10 cellular contexts compared by ENCODE assay signal in the genomic region with DNA sequence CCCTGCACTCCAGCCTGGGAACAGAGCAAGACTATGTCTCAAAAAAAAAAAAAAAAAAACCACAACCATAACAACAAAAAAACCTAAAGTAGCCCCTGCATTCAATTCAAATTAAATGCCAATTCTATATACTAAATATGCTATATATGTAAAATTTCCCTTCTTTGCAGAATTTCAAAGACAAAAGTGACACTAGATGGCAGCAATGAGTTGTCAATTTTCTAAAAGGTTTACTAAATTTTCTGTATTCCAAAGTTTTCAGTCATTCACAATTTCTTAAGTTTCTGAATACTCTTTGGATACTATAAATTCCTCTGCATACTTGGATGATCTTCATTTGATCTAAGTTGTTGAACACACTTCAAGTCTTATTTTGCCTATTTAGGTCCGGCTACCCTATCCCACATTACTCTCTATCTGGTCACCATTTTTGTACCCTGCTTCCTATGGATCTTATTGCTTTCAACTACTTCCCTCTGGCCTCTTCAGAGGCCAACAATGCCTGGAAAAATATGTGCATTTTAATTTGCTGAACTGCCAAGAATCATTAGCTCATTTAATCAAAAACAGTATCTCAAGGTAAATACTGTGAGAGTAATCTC. TPM values are rescaled to one million over a fixed set of nuclear protein-coding genes. Genes with fewer than 3 reads are reported as not detected.
DNase-seq lines count a peak whose midpoint lies in the region; ATAC-seq and TF ChIP-seq lines count a peak whose summit lies in the region.
"Had no signal": no experiment of that assay in that cellular context is flagged by ENCODE, and none has a peak within 500 bp of the region (broad histone marks: within the 10 kb centered on the region; RNA-seq: fewer than 3 reads in every experiment).

No MANE protein-coding gene starts in this region.

- no peaks in the 10 kb centered on the region for H3K9me3 ChIP-seq in right atrium auricular region
- no peaks in the 10 kb centered on the region for H3K9me3 ChIP-seq in SK-N-MC (ENCODE audit: low read depth, low read length)
- H3K9me3 ChIP-seq in upper lobe of right lung, result no peaks in the 10 kb centered on the region

- peaks cover 70% of the 10 kb centered on the region for H3K4me1 Mint-ChIP-seq in activated T-cell treated with anti-CD3 and anti-CD28 coated beads, Interleukin-2, amount 50 U/mL, for 4 hours (ENCODE audit: low read depth)

- H3K9ac ChIP-seq in SK-N-MC (ENCODE audit: insufficient read length), result no peak overlapping the region

- ATAC-seq in left cardiac atrium (no peak), upper lobe of right lung (no peak), GM21447 (IDR thresholded peaks at IDR 0.05; ENCODE audit: unreplicated experiment) (no peak)
- no peak for ATAC-seq in stimulated activated naive CD8-positive, alpha-beta T cell treated with anti-CD3 and anti-CD28 coated beads, Interleukin-15, Interleukin-2, amounts not matched to agents 100 U/mL and 50 U/mL, for 24 hours
- no peak for ATAC-seq in activated T-cell treated with anti-CD3 and anti-CD28 coated beads, Interleukin-2, amount 50 U/mL, for 4 hours

- DNase-seq in right atrium auricular region (ENCODE audit: low spot score) (no peak), left cardiac atrium (no peak), SK-N-MC (ENCODE audit: low read depth, low spot score) (no peak), fibroblast of villous mesenchyme (ENCODE audit: low read depth) (peak; percentile 29), upper lobe of right lung (no peak)
- no peak for DNase-seq in stimulated activated naive CD8-positive, alpha-beta T cell treated with anti-CD3 and anti-CD28 coated beads, Interleukin-15, Interleukin-2, amounts not matched to agents 100 U/mL and 50 U/mL, for 24 hours
- DNase-seq in activated T-cell treated with anti-CD3 and anti-CD28 coated beads, Interleukin-2, amount 50 U/mL, for 4 hours, result no peak
- DNase-seq: NCI-H2029 treated with DMSO at 0.1 percent for 48 hours had no signal

- peaks cover 21% of the 10 kb centered on the region for H3K36me3 ChIP-seq in right atrium auricular region
- H3K36me3 ChIP-seq in SK-N-MC (ENCODE audit: insufficient read depth, low read length), result peaks cover 95% of the 10 kb centered on the region
- H3K36me3 ChIP-seq in upper lobe of right lung, result peaks cover 73% of the 10 kb centered on the region

- H3K4me1 ChIP-seq in right atrium auricular region (peaks cover 0 to 42% of the 10 kb centered on the region in 2 donors), upper lobe of right lung (peaks cover 69% of the 10 kb centered on the region)

- H3K4me3 ChIP-seq in right atrium auricular region (no peak overlapping the region), SK-N-MC (no peak overlapping the region), fibroblast of villous mesenchyme (ENCODE audit: low read depth, low read length) (no peak overlapping the region), upper lobe of right lung (no peak overlapping the region)

- no peaks in the 10 kb centered on the region for H3K27me3 Mint-ChIP-seq in activated T-cell treated with anti-CD3 and anti-CD28 coated beads, Interleukin-2, amount 50 U/mL, for 4 hours (ENCODE audit: low read depth)
- H3K27me3 Mint-ChIP-seq: dendritic cell treated with granulocyte-macrophage colony-stimulating factor and Interleukin-4, amounts not matched to agents 40 ng/mL and 50 ng/mL, for 4 days had no signal

- TF ChIP-seq CTCF in right atrium auricular region (IDR thresholded peaks at IDR 0.05) (peak; percentile 19 to 55), fibroblast of villous mesenchyme (IDR thresholded peaks at IDR 0.05; ENCODE audit: insufficient read depth, low read depth, low read length) (peak; percentile 35), upper lobe of right lung (IDR thresholded peaks at IDR 0.05) (peak; percentile 47)

- no peak overlapping the region for H3K4me3 Mint-ChIP-seq in activated T-cell treated with anti-CD3 and anti-CD28 coated beads, Interleukin-2, amount 50 U/mL, for 4 hours
- H3K4me3 Mint-ChIP-seq: dendritic cell treated with granulocyte-macrophage colony-stimulating factor and Interleukin-4, amounts not matched to agents 40 ng/mL and 50 ng/mL, for 4 days had no signal

- H3K9me3 Mint-ChIP-seq in activated T-cell treated with anti-CD3 and anti-CD28 coated beads, Interleukin-2, amount 50 U/mL, for 4 hours, result no peaks in the 10 kb centered on the region
- H3K9me3 Mint-ChIP-seq: dendritic cell treated with granulocyte-macrophage colony-stimulating factor and Interleukin-4, amounts not matched to agents 40 ng/mL and 50 ng/mL, for 4 days had no signal

- peaks cover 32% of the 10 kb centered on the region for H3K36me3 Mint-ChIP-seq in activated T-cell treated with anti-CD3 and anti-CD28 coated beads, Interleukin-2, amount 50 U/mL, for 4 hours (ENCODE audit: insufficient read depth)

- intact Hi-C loops in left cardiac atrium (cut with DNase I) (no loop called here), upper lobe of right lung (cut with DNase I) (no loop called here)

- H3K27ac ChIP-seq in right atrium auricular region (no peak overlapping the region), SK-N-MC (peak overlapping the region; percentile 75), upper lobe of right lung (no peak overlapping the region)

- H3K27me3 ChIP-seq in right atrium auricular region (no peaks in the 10 kb centered on the region), upper lobe of right lung (no peaks in the 10 kb centered on the region)

RNA-seq across cellular contexts. Expression of gene HNRNPC, which starts 27.9 kb away (rescaled TPM):
- 100 to 1,000 TPM; 254 to 277 TPM for total RNA-seq in right atrium auricular region
- total RNA-seq in left cardiac atrium, result 100 to 1,000 TPM; 254 TPM
- 551 and 671 TPM in 2 replicates for total RNA-seq in fibroblast of villous mesenchyme
- total RNA-seq in upper lobe of right lung, result 368 TPM
- total RNA-seq in activated T-cell treated with anti-CD3 and anti-CD28 coated beads, Interleukin-2, amount 50 U/mL, for 4 hours, result 1,000 to 10,000 TPM; 1,181 to 1,256 (median 1,185) TPM

RNA-seq across cellular contexts. Expression of gene RPGRIP1, which starts 38.6 kb away (rescaled TPM):
- total RNA-seq in right atrium auricular region, result under 1 TPM in 1 of 2 donors, not detected in 1; 0.12 TPM
- under 1 TPM; 0.26 to 0.38 TPM for total RNA-seq in left cardiac atrium
- under 0.01 TPM in 1 of 2 replicates, not detected in the other for total RNA-seq in fibroblast of villous mesenchyme
- total RNA-seq in upper lobe of right lung, result 1.7 TPM
- total RNA-seq in activated T-cell treated with anti-CD3 and anti-CD28 coated beads, Interleukin-2, amount 50 U/mL, for 4 hours, result under 1 TPM in 2 of 3 donors, not detected in 1; 0.08 to 0.35 TPM
